In genomic region chr9:127386249-127386648, GRCh38 we compare ENCODE assay signal across 14 cellular contexts. TPM values are rescaled to one million over a fixed set of nuclear protein-coding genes. Genes with fewer than 3 reads are reported as not detected.
DNase-seq lines count a peak whose midpoint lies in the region; ATAC-seq and TF ChIP-seq lines count a peak whose summit lies in the region.
"Had no signal": no experiment of that assay in that cellular context is flagged by ENCODE, and none has a peak within 500 bp of the region (broad histone marks: within the 10 kb centered on the region; RNA-seq: fewer than 3 reads in every experiment).

No MANE protein-coding gene starts in this region.

- H3K27ac Mint-ChIP-seq in Caco-2 (ENCODE audit: unreplicated experiment) (peak overlapping the region; percentile 51), neural progenitor cell (no peak overlapping the region)
- H3K27ac Mint-ChIP-seq: CD4-positive, CD25-positive, alpha-beta regulatory T cell; GM23338 had no signal

- no TSS peak for BruUV-seq in Caco-2 (replicated peaks; lab: Mats Ljungman, UMichigan)
- BruUV-seq in Panc1 (replicated peaks; lab: Mats Ljungman, UMichigan) = no TSS peak

- no peaks in the 10 kb centered on the region for H3K79me2 ChIP-seq in neural progenitor cell (ENCODE audit: low read depth)

- H3K4me1 ChIP-seq in BLaER1 (peaks cover 49% of the 10 kb centered on the region), Caco-2 (peaks cover 50% of the 10 kb centered on the region), Panc1 (ENCODE audit: control insufficient read depth, insufficient read depth, low read length) (peaks cover 36% of the 10 kb centered on the region), neural progenitor cell (no peaks in the 10 kb centered on the region)

- POLR2A ChIA-PET in Caco-2 (lab: Charles Lee) = no interaction called here
- POLR2A ChIA-PET in Panc1 (lab: Charles Lee) = no interaction called here

- in situ Hi-C loops in Panc1 (cut with HindIII; ENCODE audit: low pct_unique_long_range_greater_than_20kb, low sequenced_read_pairs) = no loop called here

- ATAC-seq in Panc1 = no peak
- ATAC-seq: GM12878, GM23338 had no signal

- no peak overlapping the region for H2AFZ ChIP-seq in neural progenitor cell (replicated peaks)
- H2AFZ ChIP-seq: GM23338 had no signal

- no peak overlapping the region for H3K4me3 ChIP-seq in BLaER1
- H3K4me3 ChIP-seq in Caco-2 (ENCODE audit: low read depth, low read length) = no peak overlapping the region
- H3K4me3 ChIP-seq in Panc1 (ENCODE audit: low read depth in 2 of 2, low read length in 2 of 2) = no peak overlapping the region
- no peak overlapping the region for H3K4me3 ChIP-seq in neural progenitor cell
- H3K4me3 ChIP-seq: GM12878, GM23338 had no signal

- peak in 1 of 2 experiments; percentile 14 for DNase-seq in Caco-2
- no peak for DNase-seq in Panc1 (ENCODE audit: low read depth, low spot score)
- no peak for DNase-seq in neural progenitor cell (ENCODE audit: low spot score)
- no peak for DNase-seq in NCI-H510A (lab: John Stamatoyannopoulos, UW)
- DNase-seq in NCI-H510A treated with DMSO at 0.1 percent for 48 hours (lab: John Stamatoyannopoulos, UW) = no peak
- no peak for DNase-seq in HT-29 (ENCODE audit: low spot score)
- DNase-seq: Calu3; CD4-positive, CD25-positive, alpha-beta regulatory T cell; DMS 273 treated with DMSO at 0.1 percent for 48 hours; DMS79; H7 had no signal

- no peaks in the 10 kb centered on the region for H3F3A ChIP-seq in neural progenitor cell (ENCODE audit: low read depth)

- H3K4me3 Mint-ChIP-seq in Caco-2 (ENCODE audit: unreplicated experiment) (no peak overlapping the region), neural progenitor cell (peak overlapping the region; percentile 48)
- H3K4me3 Mint-ChIP-seq: GM23338 had no signal

- intact Hi-C loops in Caco-2 (cut with micrococcal nuclease; ENCODE audit: unreplicated experiment) (no loop called here), Panc1 (cut with micrococcal nuclease; ENCODE audit: unreplicated experiment) (no loop called here)

- no peak for TF ChIP-seq CTCF in Caco-2 (IDR thresholded peaks at IDR 0.05; ENCODE audit: insufficient read depth in 1 of 2, low read depth in 1 of 2, low read length in 1 of 2, severe bottlenecking in 1 of 2, unreplicated experiment in 1 of 2)
- TF ChIP-seq CTCF in Panc1 (IDR thresholded peaks at IDR 0.05) = no peak
- no peak for TF ChIP-seq CTCF in neural progenitor cell (IDR thresholded peaks at IDR 0.05)

- H3K27me3 Mint-ChIP-seq in Caco-2 (ENCODE audit: insufficient read depth, unreplicated experiment) (no peaks in the 10 kb centered on the region), neural progenitor cell (ENCODE audit: insufficient read depth, low read depth) (no peaks in the 10 kb centered on the region)

- no peak overlapping the region for H3K27ac ChIP-seq in BLaER1
- peak overlapping the region; percentile 77; the same call in 1 of the 2 replicates for H3K27ac ChIP-seq in Panc1 (ENCODE audit: low read length)
- H3K27ac ChIP-seq in neural progenitor cell = no peak overlapping the region

- H3K36me3 ChIP-seq in BLaER1 (no peaks in the 10 kb centered on the region), Caco-2 (ENCODE audit: control insufficient read depth, insufficient read depth, low read length) (no peaks in the 10 kb centered on the region), Panc1 (ENCODE audit: control insufficient read depth, insufficient read depth, low read length) (no peaks in the 10 kb centered on the region), neural progenitor cell (no peaks in the 10 kb centered on the region)

- H3K9ac ChIP-seq in BLaER1 = no peak overlapping the region
- no peak overlapping the region for H3K9ac ChIP-seq in neural progenitor cell

- H3K27me3 ChIP-seq in BLaER1 (peaks cover 47% of the 10 kb centered on the region), Caco-2 (replicated peaks; ENCODE audit: control insufficient read depth, insufficient read depth, low read length) (no peaks in the 10 kb centered on the region), Panc1 (ENCODE audit: control insufficient read depth, insufficient read depth, low read length) (no peaks in the 10 kb centered on the region), neural progenitor cell (no peaks in the 10 kb centered on the region)

- H4K20me1 ChIP-seq in BLaER1 = peaks cover 37% of the 10 kb centered on the region
- H4K20me1 ChIP-seq in neural progenitor cell (ENCODE audit: low read depth) = no peaks in the 10 kb centered on the region

- H3K36me3 Mint-ChIP-seq in Caco-2 (ENCODE audit: insufficient read depth, unreplicated experiment) (peaks cover 23% of the 10 kb centered on the region), neural progenitor cell (no peaks in the 10 kb centered on the region)
- H3K36me3 Mint-ChIP-seq: CD4-positive, CD25-positive, alpha-beta regulatory T cell had no signal

- H3K4me1 Mint-ChIP-seq in Caco-2 (ENCODE audit: low read depth, unreplicated experiment) (peaks cover 53% of the 10 kb centered on the region), neural progenitor cell (peaks cover 40% of the 10 kb centered on the region)

- H3K9me3 Mint-ChIP-seq in Caco-2 (ENCODE audit: unreplicated experiment) = no peaks in the 10 kb centered on the region
- H3K9me3 Mint-ChIP-seq in neural progenitor cell = no peaks in the 10 kb centered on the region
- H3K9me3 Mint-ChIP-seq: GM23338 had no signal

- CTCF ChIA-PET in Caco-2 (lab: Charles Lee) (no interaction called here), Panc1 (lab: Charles Lee) (no interaction called here)

- 0 out of 2 replicates have a peak overlapping the region, but pooled peaks have one; percentile 20 for H3K4me2 ChIP-seq in BLaER1
- no peak overlapping the region for H3K4me2 ChIP-seq in neural progenitor cell
- H3K4me2 ChIP-seq: GM23338 had no signal

- H3K9me3 ChIP-seq in BLaER1 (no peaks in the 10 kb centered on the region), Caco-2 (no peaks in the 10 kb centered on the region), Panc1 (ENCODE audit: control insufficient read depth, insufficient read depth, low read depth, low read length) (no peaks in the 10 kb centered on the region), neural progenitor cell (ENCODE audit: low read depth) (no peaks in the 10 kb centered on the region)

RNA-seq across cellular contexts. Expression of gene SLC2A8, which starts 10.7 kb away (rescaled TPM):
- total RNA-seq in Caco-2 (2022) (141 and 144 TPM in 2 replicates), Panc1 (2021; ENCODE audit: unreplicated experiment) (55.7 TPM), neural progenitor cell (ENCODE audit: low replicate concordance) (9.4 and 22.8 TPM in 2 replicates)
- 38.1 TPM for polyA plus RNA-seq in Panc1 (2012; ENCODE audit: insufficient read length)
- total RNA-seq in HT-29 (2014; rRNA removed; shearing (Covaris generic)) = 36.2 and 37.5 TPM in 2 replicates

RNA-seq across cellular contexts. Expression of gene ZNF79, which starts 37.9 kb away (rescaled TPM):
- total RNA-seq in Caco-2 (2022) = 9.2 and 9.3 TPM in 2 replicates
- 5.4 TPM for total RNA-seq in Panc1 (2021; ENCODE audit: unreplicated experiment)
- polyA plus RNA-seq in Panc1 (2012; ENCODE audit: insufficient read length) = 3.5 TPM
- total RNA-seq in neural progenitor cell (ENCODE audit: low replicate concordance) = 6.7 and 7.3 TPM in 2 replicates
- 5.6 and 9.3 TPM in 2 replicates for total RNA-seq in HT-29 (2014; rRNA removed; shearing (Covaris generic))
